Comparison of ENCODE assay signal across 8 cellular contexts in genomic region chr5:93682471-93683404, GRCh38. TPM values are rescaled to one million over a fixed set of nuclear protein-coding genes. Genes with fewer than 3 reads are reported as not detected.
DNase-seq lines count a peak whose midpoint lies in the region; TF ChIP-seq lines count a peak whose summit lies in the region.
"Not testable (repeated sequence)": the region's sequence is repeated elsewhere in the genome, so short reads cannot be mapped to it uniquely, and the experiment has no call there.

No MANE protein-coding gene starts in this region.

- CTCF ChIA-PET in activated CD4-positive, alpha-beta T cell treated with anti-CD3 and anti-CD28 coated beads, Interleukin-2, amount 10 ng/mL, durations not matched to agents 7 days and 5 days (lab: Charles Lee), result not testable (repeated sequence)

- H3K9me3 ChIP-seq in neural progenitor cell (ENCODE audit: low read depth), result not testable (repeated sequence)

- not testable (repeated sequence) for H3K4me2 ChIP-seq in neural progenitor cell

- H3K27me3 ChIP-seq in ACC112 (ENCODE audit: insufficient read depth, low read length); neural progenitor cell: not testable (repeated sequence)

- H3K27ac Mint-ChIP-seq in activated CD4-positive, alpha-beta T cell treated with anti-CD3 and anti-CD28 coated beads, Interleukin-2, amount 10 ng/mL, durations not matched to agents 7 days and 5 days, result peak overlapping the region; percentile 47
- peak overlapping the region; percentile 87 for H3K27ac Mint-ChIP-seq in chondrocyte (ENCODE audit: unreplicated experiment)
- H3K27ac Mint-ChIP-seq in neural progenitor cell, result peak overlapping the region; percentile 12

- not testable (repeated sequence) for H3K36me3 Mint-ChIP-seq in activated CD4-positive, alpha-beta T cell treated with anti-CD3 and anti-CD28 coated beads, Interleukin-2, amount 10 ng/mL, durations not matched to agents 7 days and 5 days (ENCODE audit: low read depth); chondrocyte (ENCODE audit: low read depth); neural progenitor cell

- H3K36me3 ChIP-seq in ACC112 (ENCODE audit: insufficient read depth, low read length); neural progenitor cell: not testable (repeated sequence)

- H3K4me3 Mint-ChIP-seq in activated CD4-positive, alpha-beta T cell treated with anti-CD3 and anti-CD28 coated beads, Interleukin-2, amount 10 ng/mL, durations not matched to agents 7 days and 5 days; neural progenitor cell: not testable (repeated sequence)
- H3K4me3 Mint-ChIP-seq in chondrocyte (ENCODE audit: unreplicated experiment), result peak overlapping the region; percentile 55

- H3K27ac ChIP-seq in ACC112 (ENCODE audit: low read depth, low read length), result peak overlapping the region; percentile 63
- not testable (repeated sequence) for H3K27ac ChIP-seq in neural progenitor cell

- peak overlapping the region; percentile 34; the same call in 1 of the 2 replicates for H3K4me3 ChIP-seq in ACC112 (ENCODE audit: low read depth, low read length)
- H3K4me3 ChIP-seq in astrocyte of the spinal cord (ENCODE audit: low read depth, low read length); fibroblast of pulmonary artery (replicated peaks; ENCODE audit: low read depth, low read length); neural progenitor cell: not testable (repeated sequence)

- H4K20me1 ChIP-seq in neural progenitor cell (ENCODE audit: low read depth), result not testable (repeated sequence)

- peak; percentile 55 for DNase-seq in ELR (ENCODE audit: low read depth)
- peak; percentile 49 for DNase-seq in LHCN-M2 (ENCODE audit: low read depth)
- not testable (repeated sequence) for DNase-seq in activated CD4-positive, alpha-beta T cell treated with anti-CD3 and anti-CD28 coated beads, Interleukin-2, amount 10 ng/mL, durations not matched to agents 7 days and 5 days; chondrocyte (ENCODE audit: low spot score); neural progenitor cell (ENCODE audit: low spot score)
- peak; percentile 46 for DNase-seq in astrocyte of the spinal cord (ENCODE audit: low read depth, low spot score)
- DNase-seq in fibroblast of pulmonary artery (ENCODE audit: low read depth), result peak; percentile 56

- H3K9me3 Mint-ChIP-seq in activated CD4-positive, alpha-beta T cell treated with anti-CD3 and anti-CD28 coated beads, Interleukin-2, amount 10 ng/mL, durations not matched to agents 7 days and 5 days, result not testable (repeated sequence)
- H3K9me3 Mint-ChIP-seq in chondrocyte (ENCODE audit: low read depth), result peaks cover 11% of the 10 kb centered on the region
- H3K9me3 Mint-ChIP-seq in neural progenitor cell, result peaks cover 13% of the 10 kb centered on the region

- POLR2A ChIA-PET in activated CD4-positive, alpha-beta T cell treated with anti-CD3 and anti-CD28 coated beads, Interleukin-2, amount 10 ng/mL, durations not matched to agents 7 days and 5 days (lab: Charles Lee), result not testable (repeated sequence)

- not testable (repeated sequence) for H3K27me3 Mint-ChIP-seq in activated CD4-positive, alpha-beta T cell treated with anti-CD3 and anti-CD28 coated beads, Interleukin-2, amount 10 ng/mL, durations not matched to agents 7 days and 5 days; chondrocyte (ENCODE audit: low read depth); neural progenitor cell (ENCODE audit: insufficient read depth, low read depth)

- peaks cover 17% of the 10 kb centered on the region for H3K4me1 ChIP-seq in ACC112 (ENCODE audit: control insufficient read depth, insufficient read depth, low read length, unreplicated experiment)
- H3K4me1 ChIP-seq in neural progenitor cell, result not testable (repeated sequence)

- H3F3A ChIP-seq in neural progenitor cell (ENCODE audit: low read depth), result not testable (repeated sequence)

- not testable (repeated sequence) for H3K79me2 ChIP-seq in ACC112 (ENCODE audit: control insufficient read depth, insufficient read depth, low read length, unreplicated experiment); neural progenitor cell (ENCODE audit: low read depth)

- in situ Hi-C loops in astrocyte of the spinal cord (cut with HindIII; ENCODE audit: low sequenced_read_pairs), result not testable (repeated sequence)

- not testable (repeated sequence) for H3K4me1 Mint-ChIP-seq in activated CD4-positive, alpha-beta T cell treated with anti-CD3 and anti-CD28 coated beads, Interleukin-2, amount 10 ng/mL, durations not matched to agents 7 days and 5 days
- H3K4me1 Mint-ChIP-seq in chondrocyte (ENCODE audit: low read depth) (peaks cover 36% of the 10 kb centered on the region), neural progenitor cell (peaks cover 15% of the 10 kb centered on the region)

- H2AFZ ChIP-seq in ACC112 (ENCODE audit: low read length, unreplicated experiment); neural progenitor cell (replicated peaks): not testable (repeated sequence)

- not testable (repeated sequence) for TF ChIP-seq CTCF in astrocyte of the spinal cord (IDR thresholded peaks at IDR 0.05; ENCODE audit: low read depth, low read length); chondrocyte (IDR thresholded peaks at IDR 0.05); fibroblast of pulmonary artery (IDR thresholded peaks at IDR 0.05; ENCODE audit: low read length, missing control alignments); neural progenitor cell (IDR thresholded peaks at IDR 0.05)

- not testable (repeated sequence) for H3K9ac ChIP-seq in neural progenitor cell

RNA-seq across cellular contexts. Expression of gene POU5F2, which starts 58.7 kb away (rescaled TPM):
- total RNA-seq in LHCN-M2 (2014; rRNA removed) (0.13 and 0.29 TPM in 2 replicates), chondrocyte (0.45 to 0.92 TPM (median 0.62 TPM) in 3 replicates), neural progenitor cell (ENCODE audit: low replicate concordance) (0.93 and 1.0 TPM in 2 replicates)
- 0.05 TPM for polyA plus RNA-seq in LHCN-M2 (2012)
- 1 to 10 TPM in 1 of 2 experiments, under 1 TPM in 1; 0.97 to 1.1 TPM for total RNA-seq in activated CD4-positive, alpha-beta T cell treated with anti-CD3 and anti-CD28 coated beads, Interleukin-2, amount 10 ng/mL, durations not matched to agents 7 days and 5 days

Comparison
In these comparisons a context has a peak if more than half of its experiments do, and no peak if none do; other contexts are left out.
1. H3K27ac Mint-ChIP-seq: peak in every context shown above with its lines; median percentile 87 in chondrocyte; 47 in activated CD4-positive, alpha-beta T cell treated with anti-CD3 and anti-CD28 coated beads, Interleukin-2, amount 10 ng/mL, durations not matched to agents 7 days and 5 days; 12 in neural progenitor cell.